8 cellular contexts compared by ENCODE assay signal in the genomic region with DNA sequence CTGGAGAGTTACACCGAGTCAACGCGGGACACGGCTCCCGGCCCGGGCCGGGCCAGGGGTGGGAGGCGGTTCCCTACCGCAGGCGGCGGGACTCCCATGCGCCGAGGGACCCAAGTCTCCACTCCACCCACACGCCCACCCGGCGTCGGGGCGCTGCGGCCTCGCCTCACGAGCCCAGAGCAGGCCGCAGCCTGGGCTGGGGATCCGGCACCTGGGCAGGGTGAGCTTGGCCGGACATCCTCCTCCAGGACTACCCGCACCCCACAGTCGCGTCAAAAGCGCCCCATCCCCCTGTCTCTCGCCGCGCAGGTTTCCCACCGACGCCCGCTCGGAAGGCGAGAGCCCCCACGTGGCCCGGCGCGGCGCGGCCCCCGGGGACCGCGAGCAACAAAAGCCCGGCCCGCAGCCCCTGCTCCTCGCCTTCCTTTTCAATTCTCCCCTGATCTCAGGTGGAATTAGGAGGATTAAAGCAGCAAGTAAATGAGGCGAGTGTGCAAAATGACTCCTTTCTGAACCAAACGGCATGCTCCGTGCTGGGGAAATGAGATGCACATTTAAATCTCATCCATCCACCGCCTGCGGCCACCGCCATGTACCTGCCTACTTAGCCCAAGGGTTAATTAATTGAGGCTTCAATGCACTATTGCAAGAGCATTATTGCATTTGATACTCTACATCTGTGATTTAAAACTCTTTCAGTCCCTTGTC.
DNase-seq lines count a peak whose midpoint lies in the region; ATAC-seq and TF ChIP-seq lines count a peak whose summit lies in the region.

No MANE protein-coding gene starts in this region.

- peak overlapping the region; percentile 40 for H3K4me3 ChIP-seq in iPS-15b (ENCODE audit: low read depth, low read length)

- DNase-seq in GM13976 (ENCODE audit: low spot score): peak; percentile 76
- peak; percentile 4 for DNase-seq in activated naive CD4-positive, alpha-beta T cell treated with Interleukin-2 at 50 U/mL for 16 hours
- peak; percentile 9 for DNase-seq in stimulated activated CD8-positive, alpha-beta memory T cell treated with anti-CD3 and anti-CD28 coated beads, Interleukin-4, amount 100 ng/mL, for 24 hours (ENCODE audit: low read depth)
- DNase-seq in central memory CD4-positive, alpha-beta T cell: no peak
- DNase-seq in epidermal melanocyte (ENCODE audit: insufficient read length, low spot score): no peak
- no peak for DNase-seq in D341Med (ENCODE audit: low spot score)

- H3K27me3 ChIP-seq in iPS-15b (ENCODE audit: control insufficient read depth, insufficient read depth, low read length): peaks cover 90% of the 10 kb centered on the region

- TF ChIP-seq CTCF in GM13976 (IDR thresholded peaks at IDR 0.05; ENCODE audit: borderline replicate concordance, control extremely low read depth, extremely low read depth, insufficient read depth, missing control alignments): peak; percentile 46

- no peaks in the 10 kb centered on the region for H3K36me3 ChIP-seq in iPS-15b (ENCODE audit: control insufficient read depth, insufficient read depth, low read length)

- in situ Hi-C loops in GM13976 (cut with MboI; ENCODE audit: low sequenced_read_pairs, unreplicated experiment): loop anchor here (10.0 kb wide), 1 partner anchor 328 kb away; no protein-coding TSS in a partner anchor

- peaks cover 8% of the 10 kb centered on the region for H3K4me1 ChIP-seq in iPS-15b (ENCODE audit: control insufficient read depth, insufficient read depth, low read length)

- no peak overlapping the region for H3K9ac ChIP-seq in iPS-15b (ENCODE audit: low read depth, low read length)

- H3K9me3 ChIP-seq in iPS-15b (ENCODE audit: control insufficient read depth, insufficient read depth, low read length): no peaks in the 10 kb centered on the region

- ATAC-seq in HG03103 (IDR thresholded peaks at IDR 0.05; ENCODE audit: low read depth, unreplicated experiment): peak; percentile 61

Comparison
In these comparisons a context has a peak if more than half of its experiments do, and no peak if none do; other contexts are left out.
1. DNase-seq: peak in GM13976 (single experiment), activated naive CD4-positive, alpha-beta T cell treated with Interleukin-2 at 50 U/mL for 16 hours (single experiment) and stimulated activated CD8-positive, alpha-beta memory T cell treated with anti-CD3 and anti-CD28 coated beads, Interleukin-4, amount 100 ng/mL, for 24 hours (single experiment); none in central memory CD4-positive, alpha-beta T cell (single experiment), epidermal melanocyte (single experiment) and D341Med (single experiment).